Comparison of ENCODE assay signal across 8 cellular contexts in the genomic region with DNA sequence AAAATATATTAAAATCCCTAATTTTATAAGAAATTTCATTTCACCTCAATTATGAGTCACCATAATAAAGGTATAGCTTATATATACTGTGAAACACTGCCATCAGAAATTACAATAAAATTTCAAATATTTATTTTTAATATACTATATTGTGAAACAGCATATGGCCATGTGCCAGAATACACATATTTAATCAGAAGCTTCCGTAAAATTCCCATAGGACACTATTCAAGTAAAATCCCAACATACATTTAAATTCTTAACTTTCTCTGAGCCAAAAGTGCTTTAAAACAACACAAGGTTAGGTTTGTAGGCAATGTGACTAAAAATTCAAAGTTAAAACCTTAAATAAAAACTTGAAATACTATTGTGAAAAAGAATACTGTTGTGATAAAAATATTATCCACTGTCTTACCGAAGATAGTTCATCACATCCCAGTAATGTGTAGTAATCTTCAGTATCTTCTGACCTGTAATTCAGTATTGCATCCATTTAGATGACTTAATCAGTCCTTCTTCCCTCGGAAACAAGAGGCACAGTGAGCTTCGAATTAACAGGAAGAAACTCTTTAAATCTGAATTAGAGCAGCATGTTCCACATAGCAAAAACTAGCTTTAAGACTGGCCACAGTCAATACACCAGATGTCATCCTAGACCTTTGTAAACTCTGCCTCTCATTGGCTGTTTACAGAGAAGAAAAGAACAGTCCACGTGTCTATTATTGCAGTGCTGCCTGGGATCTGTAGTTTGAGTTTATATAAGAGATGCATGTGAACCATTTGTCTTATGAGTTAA. TPM values are rescaled to one million over a fixed set of nuclear protein-coding genes. Genes with fewer than 3 reads are reported as not detected.
DNase-seq lines count a peak whose midpoint lies in the region; ATAC-seq and TF ChIP-seq lines count a peak whose summit lies in the region.

A gene (minus strand): TSS at position 670 of the 796 bp plus-strand sequence. CDS start 177 bp downstream, at position 493.

- H3K79me2 ChIP-seq in KMS-11 (ENCODE audit: insufficient read depth, low read depth): no peaks in the 10 kb centered on the region

- H3K36me3 ChIP-seq in KMS-11 (ENCODE audit: insufficient read depth): no peaks in the 10 kb centered on the region; the same call in 1 of the 2 replicates

- peak within 1 kb of the TSS; percentile 21; the same call in 1 of the 2 replicates for H2AFZ ChIP-seq in KMS-11 (ENCODE audit: low read depth)

- no peak within 1 kb of the TSS for H3K4me3 ChIP-seq in KMS-11 (IDR thresholded peaks at IDR 0.05; ENCODE audit: insufficient read depth, low read depth, low read length)

- H3K4me2 ChIP-seq in KMS-11: no peak within 1 kb of the TSS; the same call in 1 of the 2 replicates

- POLR2A ChIA-PET in CD4-positive, alpha-beta T cell (lab: Charles Lee): interaction anchor here (1.4 kb wide), 1 partner anchor 74 kb away, joined by 3 read pairs; no protein-coding TSS in a partner anchor
- POLR2A ChIA-PET in RWPE1 (lab: Yijun Ruan, JAX; ENCODE audit: low non-redundant PET): interaction anchor here (0.7 kb wide), 1 partner anchor 9 kb away, joined by 3 read pairs; no protein-coding TSS in a partner anchor

- no peak for DNase-seq in CD4-positive, alpha-beta T cell
- DNase-seq in RWPE1 (ENCODE audit: low spot score) (peak; percentile 73), dermis blood vessel endothelial cell (peak; percentile 69), midbrain (lab: John Stamatoyannopoulos, UW) (peak; percentile 82), mesenteric fat pad (ENCODE audit: low spot score) (no peak)
- no peak for DNase-seq in activated effector memory CD4-positive, alpha-beta T cell treated with Interleukin-2 at 50 U/mL for 16 hours

- H3K4me3 Mint-ChIP-seq in CD4-positive, alpha-beta T cell: no peak within 1 kb of the TSS

- no peaks in the 10 kb centered on the region for H3K27me3 Mint-ChIP-seq in CD4-positive, alpha-beta T cell

- intact Hi-C loops in CD4-positive, alpha-beta T cell (cut with DNase I, micrococcal nuclease): no loop called here

- ATAC-seq in CD4-positive, alpha-beta T cell (ENCODE audit: poor library complexity): peak; percentile 95
- peak; percentile 93 for ATAC-seq in GM19328 (IDR thresholded peaks at IDR 0.05; ENCODE audit: unreplicated experiment)

- H3K36me3 Mint-ChIP-seq in CD4-positive, alpha-beta T cell (ENCODE audit: low read depth): no peaks in the 10 kb centered on the region

- H3K9ac ChIP-seq in KMS-11: no peak within 1 kb of the TSS

- no peaks in the 10 kb centered on the region for H3K4me1 ChIP-seq in KMS-11 (ENCODE audit: low read depth, poor library complexity, severe bottlenecking)

- no peaks in the 10 kb centered on the region for H3K9me3 ChIP-seq in CD4-positive, alpha-beta T cell (ENCODE audit: control insufficient read depth, low read length)

- no peaks in the 10 kb centered on the region for H4K20me1 ChIP-seq in KMS-11 (ENCODE audit: insufficient read depth)

- CTCF ChIA-PET in CD4-positive, alpha-beta T cell (lab: Charles Lee): no interaction called here
- CTCF ChIA-PET in RWPE1 (lab: Yijun Ruan, JAX): interaction anchor here (1.0 kb wide), 1 partner anchor 17 kb away, joined by 4 read pairs; no protein-coding TSS in a partner anchor

- H3K27me3 ChIP-seq in CD4-positive, alpha-beta T cell (ENCODE audit: control insufficient read depth, insufficient read depth, low read length): no peaks in the 10 kb centered on the region
- no peaks in the 10 kb centered on the region for H3K27me3 ChIP-seq in KMS-11 (ENCODE audit: insufficient read depth, low read depth)

- H3K9me3 Mint-ChIP-seq in CD4-positive, alpha-beta T cell: no peaks in the 10 kb centered on the region

- H3K27ac ChIP-seq in CD4-positive, alpha-beta T cell (ENCODE audit: low read depth, low read length): no peak within 1 kb of the TSS
- H3K27ac ChIP-seq in KMS-11 (no peak within 1 kb of the TSS), RWPE1 (no peak within 1 kb of the TSS)

- H3K27ac Mint-ChIP-seq in CD4-positive, alpha-beta T cell: no peak within 1 kb of the TSS

- TF ChIP-seq CTCF in CD4-positive, alpha-beta T cell (IDR thresholded peaks at IDR 0.05): no peak
- TF ChIP-seq CTCF in KMS-11 (conservative IDR thresholded peaks at IDR 0.05; ENCODE audit: low read depth, low read length) (no peak), RWPE1 (conservative IDR thresholded peaks at IDR 0.05; ENCODE audit: low read depth) (no peak)

- H3K4me1 Mint-ChIP-seq in CD4-positive, alpha-beta T cell (ENCODE audit: low read depth): peaks cover 6% of the 10 kb centered on the region

RNA-seq across cellular contexts. Expression of the gene that starts here (rescaled TPM):
- total RNA-seq in CD4-positive, alpha-beta T cell: not detected
- 3.9 and 4.1 TPM in 2 replicates for total RNA-seq in dermis blood vessel endothelial cell
- 1.0 TPM for total RNA-seq in mesenteric fat pad

Comparison
In these comparisons a context has a peak if more than half of its experiments do, and no peak if none do; other contexts are left out.
1. Peak in ATAC-seq in CD4-positive, alpha-beta T cell; RNA of the gene not detected or under 1 TPM.
2. DNase-seq: peak in RWPE1 (single experiment), dermis blood vessel endothelial cell (single experiment) and midbrain (single experiment); none in CD4-positive, alpha-beta T cell (0 of 10), mesenteric fat pad (single experiment) and activated effector memory CD4-positive, alpha-beta T cell treated with Interleukin-2 at 50 U/mL for 16 hours (single experiment).